Comparison of ENCODE assay signal across 30 cellular contexts in genomic region chr18:7647500-7647899, GRCh38.
"Had no signal": no experiment of that assay in that cellular context is flagged by ENCODE, and none has a peak within 500 bp of the region (broad histone marks: within the 10 kb centered on the region; RNA-seq: fewer than 3 reads in every experiment).

No MANE protein-coding gene starts in this region.

- H3K9me3 ChIP-seq: neutrophil, testis, thyroid gland, transverse colon, upper lobe of right lung, uterus had no signal

- H3K27ac ChIP-seq: hepatocyte, left lung, neural progenitor cell, neutrophil, parathyroid adenoma, skin epidermis, stomach, testis, thyroid gland, transverse colon, upper lobe of right lung, uterus had no signal

- H3K9ac ChIP-seq: neural progenitor cell, parathyroid adenoma had no signal

- H3K79me2 ChIP-seq: parathyroid adenoma had no signal

- H3K4me3 ChIP-seq: heart right ventricle, hepatocyte, left lung, lung, neural progenitor cell, skin epidermis, stomach, testis, thyroid gland, transverse colon, upper lobe of right lung, uterus had no signal

- H2AFZ ChIP-seq: hepatocyte, neural progenitor cell, parathyroid adenoma had no signal

- H3K4me1 ChIP-seq: parathyroid adenoma, testis, upper lobe of right lung, uterus had no signal

- DNase-seq: heart right ventricle; islet precursor cell; left cardiac atrium; left lung; mesendoderm; naive B cell; natural killer cell; nephron progenitor cell; occipital lobe; retina; right cardiac atrium; stimulated activated CD4-positive, alpha-beta T cell treated with anti-CD3 and anti-CD28 coated beads, Interleukin-12 subunit alpha, Interleukin-12 subunit beta, amount 100 ng/mL, for 4 hours; stimulated activated CD4-positive, alpha-beta T cell treated with anti-CD3 and anti-CD28 coated beads, Interleukin-15, amount 100 ng/mL, for 24 hours; stimulated activated CD4-positive, alpha-beta T cell treated with anti-CD3 and anti-CD28 coated beads, Interleukin-2, amount 100 ng/mL, for 24 hours; stimulated activated CD4-positive, alpha-beta T cell treated with anti-CD3 and anti-CD28 coated beads, Interleukin-4, amount 100 ng/mL, for 1 hour; stimulated activated naive B cell treated with anti-CD40 and anti-IgM and Interleukin-4, amounts not matched to agents 10 μg/mL and 1 μg/mL and 100 μg/mL, for 72 hours; stimulated activated naive CD8-positive, alpha-beta T cell treated with anti-CD3 and anti-CD28 coated beads, Interleukin-15, Interleukin-2, amounts not matched to agents 100 U/mL and 50 U/mL, for 24 hours; stomach; testis; thyroid gland; transverse colon; upper lobe of right lung; uterus had no signal

- ATAC-seq: left cardiac atrium; left lung; natural killer cell; right cardiac atrium; sciatic nerve; stimulated activated naive B cell treated with anti-CD40 and anti-IgM and Interleukin-4, amounts not matched to agents 10 μg/mL and 1 μg/mL and 100 μg/mL, for 72 hours; stimulated activated naive CD8-positive, alpha-beta T cell treated with anti-CD3 and anti-CD28 coated beads, Interleukin-15, Interleukin-2, amounts not matched to agents 100 U/mL and 50 U/mL, for 24 hours; upper lobe of right lung had no signal

- H3K36me3 ChIP-seq: heart right ventricle, left lung, neural progenitor cell, neutrophil, stomach, thyroid gland, transverse colon, upper lobe of right lung, uterus had no signal

- H3K4me2 ChIP-seq: hepatocyte, neural progenitor cell had no signal

- H3K27me3 ChIP-seq: heart right ventricle, hepatocyte, left lung, neural progenitor cell, neutrophil, stomach, testis, thyroid gland, transverse colon, upper lobe of right lung, uterus had no signal
